Comparison of ENCODE assay signal across 11 cellular contexts in the genomic region with DNA sequence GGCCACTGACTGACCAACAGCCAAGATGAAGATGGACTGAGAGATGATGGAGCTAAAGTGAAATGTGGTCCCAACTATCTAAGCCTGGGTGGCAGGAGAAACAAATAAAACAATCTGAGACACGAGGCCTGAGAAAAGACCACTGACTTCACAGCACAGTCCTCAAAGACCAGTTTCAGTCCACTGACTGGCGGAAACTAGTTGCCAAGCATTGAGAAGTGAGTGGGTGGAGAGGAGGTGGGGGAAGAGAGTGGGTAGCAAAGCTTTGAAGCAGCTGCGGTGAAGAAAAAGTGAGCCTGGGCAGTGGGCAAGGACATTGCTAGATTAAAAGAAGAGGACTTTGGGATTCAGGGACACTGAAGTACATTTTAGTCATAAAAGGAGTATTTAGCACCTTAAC. TPM values are rescaled to one million over a fixed set of nuclear protein-coding genes. Genes with fewer than 3 reads are reported as not detected.
A peak's percentile ranks its signal among the peaks of the same experiment; 100 is the strongest.
DNase-seq lines count a peak whose midpoint lies in the region; ATAC-seq lines count a peak whose summit lies in the region.
"Had no signal": no experiment of that assay in that cellular context is flagged by ENCODE, and none has a peak within 500 bp of the region (broad histone marks: within the 10 kb centered on the region; RNA-seq: fewer than 3 reads in every experiment).

No MANE protein-coding gene starts in this region.

- intact Hi-C loops in posterior vena cava (cut with DNase I) = no loop called here

- DNase-seq in germinal center (ENCODE audit: low spot score) (peak; percentile 32), posterior vena cava (ENCODE audit: low spot score) (no peak), NCI-H2196 treated with DMSO at 0.1 percent for 48 hours (lab: John Stamatoyannopoulos, UW; ENCODE audit: unreplicated experiment) (no peak), foreskin melanocyte (no peak)
- DNase-seq: COR-L47, NCI-H345, SJCRH30 had no signal

- ATAC-seq in GM18858 (IDR thresholded peaks at IDR 0.05; ENCODE audit: unreplicated experiment) (peak; percentile 24), GM21526 (IDR thresholded peaks at IDR 0.05; ENCODE audit: low FRiP score, unreplicated experiment) (peak; percentile 35), HG03108 (IDR thresholded peaks at IDR 0.05; ENCODE audit: unreplicated experiment) (peak; percentile 35), GM19455 (IDR thresholded peaks at IDR 0.05; ENCODE audit: unreplicated experiment) (no peak)

RNA-seq across cellular contexts. Expression of gene MS4A1, which starts 1.9 kb away (rescaled TPM):
- total RNA-seq in posterior vena cava = 1 to 10 TPM; 1.8 to 2.5 TPM
- total RNA-seq: SJCRH30 had no signal

RNA-seq across cellular contexts. Expression of gene MS4A5, which starts 28.2 kb away (rescaled TPM):
- not detected for total RNA-seq in posterior vena cava
- total RNA-seq: SJCRH30 had no signal

RNA-seq across cellular contexts. Expression of gene MS4A12, which starts 35.0 kb away (rescaled TPM):
- not detected for total RNA-seq in posterior vena cava
- total RNA-seq: SJCRH30 had no signal

RNA-seq across cellular contexts. Expression of gene MS4A13, which starts 57.6 kb away (rescaled TPM):
- total RNA-seq in posterior vena cava = not detected
- total RNA-seq: SJCRH30 had no signal
